ENCODE assay signal across 1 cellular context in genomic region chr2:234873103-234873827, GRCh38.
TF ChIP-seq lines count a peak whose summit lies in the region.

No MANE protein-coding gene starts in this region.

TF ChIP-seq in HCT116, 20 proteins besides CTCF, POLR2A, EP300 and RAD21:
- TF ChIP-seq, protein P1, sequence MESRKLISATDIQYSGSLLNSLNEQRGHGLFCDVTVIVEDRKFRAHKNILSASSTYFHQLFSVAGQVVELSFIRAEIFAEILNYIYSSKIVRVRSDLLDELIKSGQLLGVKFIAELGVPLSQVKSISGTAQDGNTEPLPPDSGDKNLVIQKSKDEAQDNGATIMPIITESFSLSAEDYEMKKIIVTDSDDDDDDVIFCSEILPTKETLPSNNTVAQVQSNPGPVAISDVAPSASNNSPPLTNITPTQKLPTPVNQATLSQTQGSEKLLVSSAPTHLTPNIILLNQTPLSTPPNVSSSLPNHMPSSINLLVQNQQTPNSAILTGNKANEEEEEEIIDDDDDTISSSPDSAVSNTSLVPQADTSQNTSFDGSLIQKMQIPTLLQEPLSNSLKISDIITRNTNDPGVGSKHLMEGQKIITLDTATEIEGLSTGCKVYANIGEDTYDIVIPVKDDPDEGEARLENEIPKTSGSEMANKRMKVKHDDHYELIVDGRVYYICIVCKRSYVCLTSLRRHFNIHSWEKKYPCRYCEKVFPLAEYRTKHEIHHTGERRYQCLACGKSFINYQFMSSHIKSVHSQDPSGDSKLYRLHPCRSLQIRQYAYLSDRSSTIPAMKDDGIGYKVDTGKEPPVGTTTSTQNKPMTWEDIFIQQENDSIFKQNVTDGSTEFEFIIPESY (IDR thresholded peaks at IDR 0.05; ENCODE audit: extremely low read depth, insufficient replicate concordance, low read length) = no peak
- TF ChIP-seq ZFX (IDR thresholded peaks at IDR 0.05) = no peak
TF ChIP-seq in HCT116: peak in this region for 0.
